8 cellular contexts compared by ENCODE assay signal in the genomic region with DNA sequence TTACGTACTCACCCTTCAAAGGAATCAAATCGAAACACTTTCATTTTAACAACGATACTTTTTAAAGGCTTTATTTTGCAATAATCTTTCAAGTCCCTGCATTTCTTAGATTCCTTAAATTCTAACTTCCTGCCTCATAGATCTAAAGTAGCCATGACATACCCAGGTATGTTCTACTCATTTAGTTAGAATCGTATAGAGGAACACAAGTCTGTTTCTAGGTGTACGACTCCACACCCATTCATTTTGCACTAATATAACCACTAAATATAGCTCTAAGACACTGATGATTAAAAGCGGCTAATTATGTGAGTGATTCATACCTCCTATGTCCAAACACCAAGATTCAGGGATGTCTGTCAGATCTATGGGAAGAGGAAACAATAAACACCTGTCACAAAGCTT. TPM values are rescaled to one million over a fixed set of nuclear protein-coding genes. Genes with fewer than 3 reads are reported as not detected.
A peak's percentile ranks its signal among the peaks of the same experiment; 100 is the strongest.
DNase-seq lines count a peak whose midpoint lies in the region; ATAC-seq and TF ChIP-seq lines count a peak whose summit lies in the region.

No MANE protein-coding gene starts in this region.

- ATAC-seq in GM18502 (IDR thresholded peaks at IDR 0.05; ENCODE audit: poor library complexity, unreplicated experiment) (no peak), HG02623 (IDR thresholded peaks at IDR 0.05; ENCODE audit: unreplicated experiment) (no peak), HG03175 (IDR thresholded peaks at IDR 0.05; ENCODE audit: unreplicated experiment) (no peak)

- H3K4me1 ChIP-seq in adrenal gland (replicated peaks in 1 of 2), result peaks cover 19 to 60% of the 10 kb centered on the region in 2 donors
- H3K4me1 ChIP-seq in testis, result peaks cover 11% of the 10 kb centered on the region

- TF ChIP-seq CTCF in adrenal gland (IDR thresholded peaks at IDR 0.05), result no peak
- TF ChIP-seq CTCF in testis (IDR thresholded peaks at IDR 0.05), result no peak

- no peaks in the 10 kb centered on the region for H3K27me3 ChIP-seq in adrenal gland
- no peaks in the 10 kb centered on the region for H3K27me3 ChIP-seq in testis

- intact Hi-C loops in adrenal gland (cut with DNase I) (loop anchor here in 1 of 2 donors (5.0 kb wide), 1 partner anchor 37 kb away; no protein-coding TSS in a partner anchor), testis (cut with DNase I; ENCODE audit: low total_unique reads) (no loop called here)

- DNase-seq in A172 (ENCODE audit: low spot score) (peak; percentile 54), HCEC 1CT (peak; percentile 62), adrenal gland (no peak), iris pigment epithelial cell (ENCODE audit: low read depth) (peak; percentile 66), testis (no peak)

- peak overlapping the region in 3 of 4 donors; percentile 36 to 69 (median 36) for H3K4me3 ChIP-seq in adrenal gland
- H3K4me3 ChIP-seq in testis, result peak overlapping the region; percentile 73 to 81

- peak in 1 of 2 donors; percentile 38 for TF ChIP-seq POLR2A in adrenal gland (IDR thresholded peaks at IDR 0.05)
- no peak for TF ChIP-seq POLR2A in testis (IDR thresholded peaks at IDR 0.05)

- WGBS in adrenal gland, 4 donors, result 10 to 14% (median 12%) methylated on average over 6 of the region's 6 CpGs
- 9 to 10% methylated on average over 6 of the region's 6 CpGs for WGBS in testis, 2 donors

- H3K36me3 ChIP-seq in adrenal gland (replicated peaks in 1 of 2), result no peaks in the 10 kb centered on the region
- no peaks in the 10 kb centered on the region for H3K36me3 ChIP-seq in testis (ENCODE audit: low read depth, missing control alignments)

- H3K9me3 ChIP-seq in adrenal gland (replicated peaks in 1 of 3), result no peaks in the 10 kb centered on the region
- H3K9me3 ChIP-seq in testis, result no peaks in the 10 kb centered on the region

- H3K27ac ChIP-seq in adrenal gland, result peak overlapping the region; percentile 54 to 98 (median 90)
- H3K27ac ChIP-seq in testis, result peak overlapping the region; percentile 71 to 88

RNA-seq across cellular contexts. Expression of a gene that starts 1.3 kb away (rescaled TPM):
- total RNA-seq in A172 (2014; rRNA removed; shearing (Covaris generic)), result 223 and 264 TPM in 2 replicates
- total RNA-seq in adrenal gland (100 to 1,000 TPM in 3 of 8 donors, 10 to 100 TPM in 5; 30.6 to 111 (median 83.6) TPM), testis (10 to 100 TPM; 51.8 to 62.3 TPM)
- polyA plus RNA-seq in adrenal gland (10 to 100 TPM; 17.6 to 43.2 (median 22.6) TPM), testis (ENCODE audit: insufficient read depth, low read depth, low replicate concordance) (26.6 TPM)

Comparison
In these comparisons a context has a peak if more than half of its experiments do, and no peak if none do; other contexts are left out.
1. DNase-seq: peak in A172 (single experiment), HCEC 1CT (single experiment) and iris pigment epithelial cell (single experiment); none in adrenal gland (0 of 7) and testis (single experiment).